In genomic region chr17:65055708-65056638, GRCh38 we compare ENCODE assay signal across 8 cellular contexts. TPM values are rescaled to one million over a fixed set of nuclear protein-coding genes. Genes with fewer than 3 reads are reported as not detected.
A peak's percentile ranks its signal among the peaks of the same experiment; 100 is the strongest.
DNase-seq lines count a peak whose midpoint lies in the region; ATAC-seq and TF ChIP-seq lines count a peak whose summit lies in the region.

No MANE protein-coding gene starts in this region.

- no peaks in the 10 kb centered on the region for H3K9me3 Mint-ChIP-seq in activated CD8-positive, alpha-beta memory T cell treated with anti-CD3 and anti-CD28 coated beads, Interleukin-2, amount 10 ng/mL, durations not matched to agents 7 days and 5 days (ENCODE audit: low read depth)
- H3K9me3 Mint-ChIP-seq in endothelial cell (ENCODE audit: unreplicated experiment), result no peaks in the 10 kb centered on the region

- CTCF ChIA-PET in activated CD8-positive, alpha-beta memory T cell treated with anti-CD3 and anti-CD28 coated beads, Interleukin-2, amount 10 ng/mL, durations not matched to agents 7 days and 5 days (lab: Charles Lee), result interaction anchor here (0.6 to 4.9 kb wide), 11 partner anchors 15 to 440 kb away, joined by 3 to 28 read pairs (median 4); partner anchors contain the start of gene RGS9

- 0% methylated on average over 46 to 66 of the region's 89 CpGs for WGBS in mesodermal cell (ENCODE audit: insufficient coverage in 2 of 2), 2 experiments

- TF ChIP-seq CTCF in GM12865 (IDR thresholded peaks at IDR 0.05; ENCODE audit: insufficient read depth, low read depth, low read length, missing control alignments) (no peak), endothelial cell (IDR thresholded peaks at IDR 0.05; ENCODE audit: unreplicated experiment) (no peak)

- peak overlapping the region; percentile 98 for H3K27ac Mint-ChIP-seq in activated CD8-positive, alpha-beta memory T cell treated with anti-CD3 and anti-CD28 coated beads, Interleukin-2, amount 10 ng/mL, durations not matched to agents 7 days and 5 days
- peak overlapping the region; percentile 98 for H3K27ac Mint-ChIP-seq in endothelial cell (ENCODE audit: unreplicated experiment)

- H3K4me1 Mint-ChIP-seq in activated CD8-positive, alpha-beta memory T cell treated with anti-CD3 and anti-CD28 coated beads, Interleukin-2, amount 10 ng/mL, durations not matched to agents 7 days and 5 days, result peaks cover 39% of the 10 kb centered on the region
- H3K4me1 Mint-ChIP-seq in endothelial cell (ENCODE audit: unreplicated experiment), result peaks cover 39% of the 10 kb centered on the region

- no peaks in the 10 kb centered on the region for H3K9me3 ChIP-seq in mesodermal cell (ENCODE audit: control insufficient read depth, low read length)

- H3K4me1 ChIP-seq in mesodermal cell (ENCODE audit: control insufficient read depth, insufficient read depth, low read length, poor library complexity, severe bottlenecking), result peaks cover 12% of the 10 kb centered on the region

- DNase-seq in GM12865 (ENCODE audit: low read depth) (peak; percentile 68), H7 (peak; percentile 69), MV-4-11 (lab: John Stamatoyannopoulos, UW) (peak; percentile 35), endothelial cell (ENCODE audit: low spot score) (peak; percentile 47), HPDE6-E6E7 (ENCODE audit: extremely low spot score) (no peak)
- peak; percentile 74 for DNase-seq in activated CD8-positive, alpha-beta memory T cell treated with anti-CD3 and anti-CD28 coated beads, Interleukin-2, amount 10 ng/mL, durations not matched to agents 7 days and 5 days
- peak; percentile 19 to 25 for DNase-seq in stimulated activated CD8-positive, alpha-beta memory T cell treated with anti-CD3 and anti-CD28 coated beads, Interleukin-4, amount 100 ng/mL, for 1 hour (ENCODE audit: low read depth in 2 of 2, low spot score in 1 of 2)

- peak; percentile 35 for ATAC-seq in activated CD8-positive, alpha-beta memory T cell treated with anti-CD3 and anti-CD28 coated beads, Interleukin-2, amount 10 ng/mL, durations not matched to agents 7 days and 5 days

- H3K27me3 ChIP-seq in H7 (ENCODE audit: control insufficient read depth, insufficient read depth, low read length), result no peaks in the 10 kb centered on the region

- H3K27ac ChIP-seq in mesodermal cell (ENCODE audit: low read depth, low read length, severe bottlenecking), result peak overlapping the region; percentile 92

- peak overlapping the region; percentile 99 for H3K4me3 ChIP-seq in GM12865 (ENCODE audit: low read depth, low read length)
- H3K4me3 ChIP-seq in H7 (ENCODE audit: insufficient read depth, low read depth, low read length), result peak overlapping the region; percentile 74
- H3K4me3 ChIP-seq in mesodermal cell (ENCODE audit: extremely low read depth, insufficient read depth, low read length, poor library complexity, severe bottlenecking), result peak overlapping the region; percentile 87

- peaks cover 5% of the 10 kb centered on the region for H3K36me3 ChIP-seq in H7 (replicated peaks; ENCODE audit: control insufficient read depth, insufficient read depth, low read length)
- H3K36me3 ChIP-seq in mesodermal cell (ENCODE audit: control insufficient read depth, insufficient read depth, low read length), result peaks cover 30% of the 10 kb centered on the region

- H3K27me3 Mint-ChIP-seq in activated CD8-positive, alpha-beta memory T cell treated with anti-CD3 and anti-CD28 coated beads, Interleukin-2, amount 10 ng/mL, durations not matched to agents 7 days and 5 days, result no peaks in the 10 kb centered on the region
- H3K27me3 Mint-ChIP-seq in endothelial cell (ENCODE audit: unreplicated experiment), result peaks cover 17% of the 10 kb centered on the region

- peak overlapping the region; percentile 95 for H3K4me3 Mint-ChIP-seq in activated CD8-positive, alpha-beta memory T cell treated with anti-CD3 and anti-CD28 coated beads, Interleukin-2, amount 10 ng/mL, durations not matched to agents 7 days and 5 days
- H3K4me3 Mint-ChIP-seq in endothelial cell (ENCODE audit: unreplicated experiment), result peak overlapping the region; percentile 99

- peaks cover 39% of the 10 kb centered on the region for H3K36me3 Mint-ChIP-seq in activated CD8-positive, alpha-beta memory T cell treated with anti-CD3 and anti-CD28 coated beads, Interleukin-2, amount 10 ng/mL, durations not matched to agents 7 days and 5 days
- H3K36me3 Mint-ChIP-seq in endothelial cell (ENCODE audit: low read depth, unreplicated experiment), result peaks cover 16% of the 10 kb centered on the region

RNA-seq across cellular contexts. Expression of gene GNA13, which starts 0.6 kb away (rescaled TPM):
- 50.4 and 58.0 TPM in 2 replicates for total RNA-seq in H7 (2014; rRNA removed; shearing (Covaris generic))
- total RNA-seq in activated CD8-positive, alpha-beta memory T cell treated with anti-CD3 and anti-CD28 coated beads, Interleukin-2, amount 10 ng/mL, durations not matched to agents 7 days and 5 days, result 10 to 100 TPM; 78.2 to 79.9 TPM
- total RNA-seq in endothelial cell (ENCODE audit: unreplicated experiment), result 70.0 TPM
- polyA plus RNA-seq in mesodermal cell (2013, experiment 1 of 2), result 57.9 TPM
- 58.8 TPM for polyA plus RNA-seq in mesodermal cell (2013, experiment 2 of 2)
